Comparison of ENCODE assay signal across 1 cellular context in the genomic region with DNA sequence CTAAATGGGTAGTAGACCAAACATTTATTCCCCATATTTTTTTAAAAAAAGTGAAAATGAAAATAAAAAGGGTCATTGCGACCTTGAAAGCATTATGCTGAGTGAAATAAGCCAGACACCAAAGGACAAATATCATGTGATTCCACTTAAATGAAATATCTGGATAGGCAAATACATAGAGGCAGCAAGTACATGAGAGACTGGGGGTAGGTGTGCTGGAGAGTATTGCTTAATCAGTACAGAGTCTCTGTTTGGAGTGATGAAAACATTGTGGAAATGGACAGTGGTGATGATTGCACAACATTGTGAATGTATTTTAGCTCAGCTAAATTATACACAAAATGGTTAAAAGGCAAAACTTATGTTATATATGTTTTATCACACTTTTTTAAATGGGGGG.
TF ChIP-seq lines count a peak whose summit lies in the region.

No MANE protein-coding gene starts in this region.

TF ChIP-seq in SK-N-SH treated with all-trans-retinoic acid at 6 μM for 48 hours, 23 proteins besides CTCF, POLR2A, EP300 and RAD21 (continued from another document):
- TF ChIP-seq, protein P1, sequence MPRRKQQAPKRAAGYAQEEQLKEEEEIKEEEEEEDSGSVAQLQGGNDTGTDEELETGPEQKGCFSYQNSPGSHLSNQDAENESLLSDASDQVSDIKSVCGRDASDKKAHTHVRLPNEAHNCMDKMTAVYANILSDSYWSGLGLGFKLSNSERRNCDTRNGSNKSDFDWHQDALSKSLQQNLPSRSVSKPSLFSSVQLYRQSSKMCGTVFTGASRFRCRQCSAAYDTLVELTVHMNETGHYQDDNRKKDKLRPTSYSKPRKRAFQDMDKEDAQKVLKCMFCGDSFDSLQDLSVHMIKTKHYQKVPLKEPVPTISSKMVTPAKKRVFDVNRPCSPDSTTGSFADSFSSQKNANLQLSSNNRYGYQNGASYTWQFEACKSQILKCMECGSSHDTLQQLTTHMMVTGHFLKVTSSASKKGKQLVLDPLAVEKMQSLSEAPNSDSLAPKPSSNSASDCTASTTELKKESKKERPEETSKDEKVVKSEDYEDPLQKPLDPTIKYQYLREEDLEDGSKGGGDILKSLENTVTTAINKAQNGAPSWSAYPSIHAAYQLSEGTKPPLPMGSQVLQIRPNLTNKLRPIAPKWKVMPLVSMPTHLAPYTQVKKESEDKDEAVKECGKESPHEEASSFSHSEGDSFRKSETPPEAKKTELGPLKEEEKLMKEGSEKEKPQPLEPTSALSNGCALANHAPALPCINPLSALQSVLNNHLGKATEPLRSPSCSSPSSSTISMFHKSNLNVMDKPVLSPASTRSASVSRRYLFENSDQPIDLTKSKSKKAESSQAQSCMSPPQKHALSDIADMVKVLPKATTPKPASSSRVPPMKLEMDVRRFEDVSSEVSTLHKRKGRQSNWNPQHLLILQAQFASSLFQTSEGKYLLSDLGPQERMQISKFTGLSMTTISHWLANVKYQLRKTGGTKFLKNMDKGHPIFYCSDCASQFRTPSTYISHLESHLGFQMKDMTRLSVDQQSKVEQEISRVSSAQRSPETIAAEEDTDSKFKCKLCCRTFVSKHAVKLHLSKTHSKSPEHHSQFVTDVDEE (CRISPR knock-in tag; IDR thresholded peaks at IDR 0.05): 0 out of 2 replicates have a peak, but pooled peaks have one; percentile 15
- TF ChIP-seq ZC3H10 (CRISPR knock-in tag; IDR thresholded peaks at IDR 0.05) (no peak), CSDC2 (CRISPR knock-in tag; IDR thresholded peaks at IDR 0.05) (no peak), GLIS3 (CRISPR knock-in tag; IDR thresholded peaks at IDR 0.05) (no peak), ESRRG (CRISPR knock-in tag; IDR thresholded peaks at IDR 0.05) (peak; percentile 73; the same call in 1 of the 2 replicates)
